34 cellular contexts compared by ENCODE assay signal in genomic region chr3:79111375-79112052, GRCh38.
DNase-seq lines count a peak whose midpoint lies in the region; ATAC-seq and TF ChIP-seq lines count a peak whose summit lies in the region.
"Had no signal": no experiment of that assay in that cellular context is flagged by ENCODE, and none has a peak within 500 bp of the region (broad histone marks: within the 10 kb centered on the region; RNA-seq: fewer than 3 reads in every experiment).

No MANE protein-coding gene starts in this region.

- CTCF ChIA-PET in AG04450 (lab: Charles Lee): interaction anchor here (1.6 kb wide), 1 partner anchor 25 kb away, joined by 11 read pairs; no protein-coding TSS in a partner anchor

- ATAC-seq in HG02610 (IDR thresholded peaks at IDR 0.05; ENCODE audit: unreplicated experiment): no peak
- ATAC-seq: esophagus mucosa, right cardiac atrium had no signal

- H3K36me3 Mint-ChIP-seq in mesothelial cell of epicardium: no peaks in the 10 kb centered on the region
- H3K36me3 Mint-ChIP-seq: activated naive CD8-positive, alpha-beta T cell treated with anti-CD3 and anti-CD28 coated beads for 36 hours had no signal

- no peaks in the 10 kb centered on the region for H3K9me3 ChIP-seq in AG04450 (ENCODE audit: control insufficient read depth, insufficient read depth, low read length)
- H3K9me3 ChIP-seq: BLaER1, HAP-1, left ventricle myocardium inferior, thyroid gland, uterus had no signal

- no peak overlapping the region for H3K4me3 Mint-ChIP-seq in mesothelial cell of epicardium
- H3K4me3 Mint-ChIP-seq: activated naive CD8-positive, alpha-beta T cell treated with anti-CD3 and anti-CD28 coated beads for 36 hours; endodermal cell had no signal

- H3K27ac Mint-ChIP-seq in mesothelial cell of epicardium: no peak overlapping the region
- H3K27ac Mint-ChIP-seq: activated naive CD8-positive, alpha-beta T cell treated with anti-CD3 and anti-CD28 coated beads for 36 hours; endodermal cell had no signal

- no peak overlapping the region for H3K27ac ChIP-seq in AG04450 (ENCODE audit: low read depth, low read length)
- H3K27ac ChIP-seq: BLaER1, left ventricle myocardium inferior, spleen, thyroid gland, uterus had no signal

- TF ChIP-seq CTCF in AG04450 (IDR thresholded peaks at IDR 0.05; ENCODE audit: low read depth, low read length): no peak
- no peak for TF ChIP-seq CTCF in fibroblast of the aortic adventitia (IDR thresholded peaks at IDR 0.05; ENCODE audit: insufficient read depth, low read length)
- no peak for TF ChIP-seq CTCF in mesothelial cell of epicardium (IDR thresholded peaks at IDR 0.05; ENCODE audit: unreplicated experiment)

- POLR2A ChIA-PET in AG04450 (lab: Yijun Ruan, JAX): no interaction called here

- H3K9me3 Mint-ChIP-seq in mesothelial cell of epicardium: no peaks in the 10 kb centered on the region
- H3K9me3 Mint-ChIP-seq: endodermal cell had no signal

- H3K4me3 ChIP-seq in AG04450 (ENCODE audit: low read depth, low read length) (no peak overlapping the region), fibroblast of the aortic adventitia (ENCODE audit: low read depth, low read length) (no peak overlapping the region)
- H3K4me3 ChIP-seq: BLaER1, HAP-1, left ventricle myocardium inferior, spleen, thyroid gland, uterus had no signal

- H3K27me3 ChIP-seq in AG04450 (ENCODE audit: control insufficient read depth, insufficient read depth, low read length): no peaks in the 10 kb centered on the region
- H3K27me3 ChIP-seq: BLaER1, spleen, thyroid gland, uterus had no signal

- H3K4me1 Mint-ChIP-seq in mesothelial cell of epicardium: peaks cover 4% of the 10 kb centered on the region
- H3K4me1 Mint-ChIP-seq: activated naive CD8-positive, alpha-beta T cell treated with anti-CD3 and anti-CD28 coated beads for 36 hours; endodermal cell had no signal

- no peaks in the 10 kb centered on the region for H3K27me3 Mint-ChIP-seq in mesothelial cell of epicardium (ENCODE audit: low read depth)
- H3K27me3 Mint-ChIP-seq: activated naive CD8-positive, alpha-beta T cell treated with anti-CD3 and anti-CD28 coated beads for 36 hours had no signal

- DNase-seq in AG04450 (ENCODE audit: low read depth, low spot score) (peak; percentile 4), GM03348 (ENCODE audit: low spot score) (peak; percentile 5), astrocyte of the hippocampus (ENCODE audit: low read depth, low spot score) (peak; percentile 70), fibroblast of the aortic adventitia (ENCODE audit: low read depth) (peak; percentile 11), inferior parietal cortex (ENCODE audit: extremely low spot score) (no peak), mesothelial cell of epicardium (ENCODE audit: low spot score in 2 of 2, unreplicated experiment in 2 of 2) (no peak)
- no peak for DNase-seq in activated CD4-positive, alpha-beta T cell treated with anti-CD3 and anti-CD28 coated beads for 1 hour
- DNase-seq: 8988T; activated CD4-positive, alpha-beta T cell treated with anti-CD3 and anti-CD28 coated beads for 4 hours; activated effector memory CD4-positive, alpha-beta T cell treated with anti-CD3 and anti-CD28 coated beads, Interleukin-2, amount 50 U/mL, for 16 hours; activated naive CD8-positive, alpha-beta T cell treated with anti-CD3 and anti-CD28 coated beads for 36 hours; activated T-cell treated with anti-CD3 and anti-CD28 coated beads for 4 hours; aorta; central memory CD4-positive, alpha-beta T cell; dermis blood vessel endothelial cell; DMS153; endodermal cell; left ventricle myocardium inferior; mesendoderm; NCI-H1436; NCI-H2081 treated with DMSO at 0.1 percent for 48 hours; NCI-H446; NCI-H774; right cardiac atrium; SHP77 treated with DMSO at 0.1 percent for 48 hours; spleen; SW 1271; T-helper 9 cell; thyroid gland; uterus had no signal

Comparison
In these comparisons a context has a peak if more than half of its experiments do, and no peak if none do; other contexts are left out.
1. DNase-seq: peak in AG04450 (single experiment), GM03348 (single experiment), astrocyte of the hippocampus (single experiment) and fibroblast of the aortic adventitia (single experiment); none in inferior parietal cortex (single experiment), activated CD4-positive, alpha-beta T cell treated with anti-CD3 and anti-CD28 coated beads for 1 hour (single experiment) and mesothelial cell of epicardium (0 of 2).